Comparison of ENCODE assay signal across 8 cellular contexts in genomic region chr6:31270788-31271640, GRCh38. TPM values are rescaled to one million over a fixed set of nuclear protein-coding genes. Genes with fewer than 3 reads are reported as not detected.
DNase-seq lines count a peak whose midpoint lies in the region; TF ChIP-seq lines count a peak whose summit lies in the region.

No MANE protein-coding gene starts in this region.

- H3K4me3 ChIP-seq in HUES6 (ENCODE audit: low read depth, low read length), result peak overlapping the region; percentile 90
- H3K4me3 ChIP-seq in mucosa of stomach (ENCODE audit: low read length), result no peak overlapping the region

- peaks cover 29% of the 10 kb centered on the region for H3K27me3 ChIP-seq in HUES6 (ENCODE audit: control insufficient read depth, insufficient read depth, low read length)
- H3K27me3 ChIP-seq in mucosa of stomach (ENCODE audit: control insufficient read depth, insufficient read depth, low read length), result no peaks in the 10 kb centered on the region

- H3K4me3 Mint-ChIP-seq in activated CD4-positive, alpha-beta memory T cell treated with anti-CD3 and anti-CD28 coated beads for 36 hours, result peak overlapping the region; percentile 95
- H3K4me3 Mint-ChIP-seq in endothelial cell (ENCODE audit: unreplicated experiment), result peak overlapping the region; percentile 84
- peak overlapping the region; percentile 92 for H3K4me3 Mint-ChIP-seq in stimulated activated naive CD8-positive, alpha-beta T cell treated with anti-CD3 and anti-CD28 coated beads, Interleukin-15, Interleukin-2, amounts not matched to agents 100 ng/mL and 50 ng/mL, for 24 hours

- H3K27me3 Mint-ChIP-seq in activated CD4-positive, alpha-beta memory T cell treated with anti-CD3 and anti-CD28 coated beads for 36 hours, result no peaks in the 10 kb centered on the region
- H3K27me3 Mint-ChIP-seq in endothelial cell (ENCODE audit: unreplicated experiment), result peaks cover 2% of the 10 kb centered on the region
- no peaks in the 10 kb centered on the region for H3K27me3 Mint-ChIP-seq in stimulated activated naive CD8-positive, alpha-beta T cell treated with anti-CD3 and anti-CD28 coated beads, Interleukin-15, Interleukin-2, amounts not matched to agents 100 ng/mL and 50 ng/mL, for 24 hours

- POLR2A ChIA-PET in activated CD4-positive, alpha-beta memory T cell treated with anti-CD3 and anti-CD28 coated beads for 36 hours (lab: Charles Lee), result interaction anchor here (4.6 kb wide), 1 partner anchor 84 kb away, joined by 20 read pairs; no protein-coding TSS in a partner anchor

- H3K27ac Mint-ChIP-seq in activated CD4-positive, alpha-beta memory T cell treated with anti-CD3 and anti-CD28 coated beads for 36 hours, result peak overlapping the region; percentile 99
- H3K27ac Mint-ChIP-seq in endothelial cell (ENCODE audit: unreplicated experiment), result no peak overlapping the region
- H3K27ac Mint-ChIP-seq in stimulated activated naive CD8-positive, alpha-beta T cell treated with anti-CD3 and anti-CD28 coated beads, Interleukin-15, Interleukin-2, amounts not matched to agents 100 ng/mL and 50 ng/mL, for 24 hours, result peak overlapping the region; percentile 96

- DNase-seq in NCI-H82 (lab: John Stamatoyannopoulos, UW), result peak; percentile 10
- DNase-seq in NCI-H82 treated with DMSO at 0.1 percent for 48 hours (lab: John Stamatoyannopoulos, UW; ENCODE audit: unreplicated experiment), result no peak
- DNase-seq in activated CD4-positive, alpha-beta memory T cell treated with anti-CD3 and anti-CD28 coated beads for 36 hours, result peak; percentile 89
- DNase-seq in endothelial cell (ENCODE audit: low spot score), result no peak
- no peak for DNase-seq in retina

- H3K4me1 Mint-ChIP-seq in activated CD4-positive, alpha-beta memory T cell treated with anti-CD3 and anti-CD28 coated beads for 36 hours (ENCODE audit: low read depth), result peaks cover 51% of the 10 kb centered on the region
- H3K4me1 Mint-ChIP-seq in endothelial cell (ENCODE audit: unreplicated experiment), result peaks cover 20% of the 10 kb centered on the region
- H3K4me1 Mint-ChIP-seq in stimulated activated naive CD8-positive, alpha-beta T cell treated with anti-CD3 and anti-CD28 coated beads, Interleukin-15, Interleukin-2, amounts not matched to agents 100 ng/mL and 50 ng/mL, for 24 hours (ENCODE audit: low read depth), result peaks cover 58% of the 10 kb centered on the region

- H3K9me3 Mint-ChIP-seq in activated CD4-positive, alpha-beta memory T cell treated with anti-CD3 and anti-CD28 coated beads for 36 hours, result no peaks in the 10 kb centered on the region
- H3K9me3 Mint-ChIP-seq in endothelial cell (ENCODE audit: unreplicated experiment), result no peaks in the 10 kb centered on the region
- no peaks in the 10 kb centered on the region for H3K9me3 Mint-ChIP-seq in stimulated activated naive CD8-positive, alpha-beta T cell treated with anti-CD3 and anti-CD28 coated beads, Interleukin-15, Interleukin-2, amounts not matched to agents 100 ng/mL and 50 ng/mL, for 24 hours

- no peaks in the 10 kb centered on the region for H3K9me3 ChIP-seq in HUES6 (ENCODE audit: control insufficient read depth, insufficient read depth, low read depth, low read length)
- H3K9me3 ChIP-seq in mucosa of stomach (ENCODE audit: control insufficient read depth, low read length), result no peaks in the 10 kb centered on the region

- CTCF ChIA-PET in activated CD4-positive, alpha-beta memory T cell treated with anti-CD3 and anti-CD28 coated beads for 36 hours (lab: Charles Lee), result no interaction called here

- H3K36me3 Mint-ChIP-seq in activated CD4-positive, alpha-beta memory T cell treated with anti-CD3 and anti-CD28 coated beads for 36 hours, result peaks cover 44% of the 10 kb centered on the region
- peaks cover 21% of the 10 kb centered on the region for H3K36me3 Mint-ChIP-seq in endothelial cell (ENCODE audit: low read depth, unreplicated experiment)
- H3K36me3 Mint-ChIP-seq in stimulated activated naive CD8-positive, alpha-beta T cell treated with anti-CD3 and anti-CD28 coated beads, Interleukin-15, Interleukin-2, amounts not matched to agents 100 ng/mL and 50 ng/mL, for 24 hours (ENCODE audit: low read depth), result peaks cover 40% of the 10 kb centered on the region

- H3K27ac ChIP-seq in HUES6 (ENCODE audit: low read depth, low read length), result 0 out of 2 replicates have a peak overlapping the region, but pooled peaks have one; percentile 48

- H3K9ac ChIP-seq in HUES6 (ENCODE audit: low read length), result peak overlapping the region; percentile 56
- peak overlapping the region; percentile 99 for H3K9ac ChIP-seq in mucosa of stomach (ENCODE audit: low read length)

- H3K4me1 ChIP-seq in HUES6 (ENCODE audit: control insufficient read depth, insufficient read depth, low read length) (peaks cover 4% of the 10 kb centered on the region; the same call in 1 of the 2 replicates), mucosa of stomach (ENCODE audit: control insufficient read depth, insufficient read depth, low read length) (peaks cover 11% of the 10 kb centered on the region)

- H3K36me3 ChIP-seq in HUES6 (ENCODE audit: control insufficient read depth, insufficient read depth, low read length) (peaks cover 27% of the 10 kb centered on the region), mucosa of stomach (ENCODE audit: control insufficient read depth, insufficient read depth, low read length) (no peaks in the 10 kb centered on the region)

- TF ChIP-seq CTCF in endothelial cell (IDR thresholded peaks at IDR 0.05; ENCODE audit: unreplicated experiment), result no peak

- intact Hi-C loops in activated CD4-positive, alpha-beta memory T cell treated with anti-CD3 and anti-CD28 coated beads for 36 hours (cut with micrococcal nuclease), result loop anchor here (5.0 kb wide), 2 partner anchors 306 to 654 kb away; partner anchors contain the start of genes MRPS18B, PPP1R10 and TNF

RNA-seq across cellular contexts. Expression of gene HLA-C, which starts 0.9 kb away (rescaled TPM):
- total RNA-seq in activated CD4-positive, alpha-beta memory T cell treated with anti-CD3 and anti-CD28 coated beads for 36 hours, result 100 to 1,000 TPM; 976 to 983 TPM
- 177 TPM for total RNA-seq in endothelial cell (ENCODE audit: unreplicated experiment)

Comparison
In these comparisons a context has a peak if more than half of its experiments do, and no peak if none do; other contexts are left out.
1. DNase-seq: peak in NCI-H82 (single experiment) and activated CD4-positive, alpha-beta memory T cell treated with anti-CD3 and anti-CD28 coated beads for 36 hours (single experiment); none in NCI-H82 treated with DMSO at 0.1 percent for 48 hours (single experiment), endothelial cell (single experiment) and retina (single experiment).
2. Peak in every context shown above with its lines, with median percentiles within 50 percentile points of each other: H3K4me3 Mint-ChIP-seq.